In the genomic region with DNA sequence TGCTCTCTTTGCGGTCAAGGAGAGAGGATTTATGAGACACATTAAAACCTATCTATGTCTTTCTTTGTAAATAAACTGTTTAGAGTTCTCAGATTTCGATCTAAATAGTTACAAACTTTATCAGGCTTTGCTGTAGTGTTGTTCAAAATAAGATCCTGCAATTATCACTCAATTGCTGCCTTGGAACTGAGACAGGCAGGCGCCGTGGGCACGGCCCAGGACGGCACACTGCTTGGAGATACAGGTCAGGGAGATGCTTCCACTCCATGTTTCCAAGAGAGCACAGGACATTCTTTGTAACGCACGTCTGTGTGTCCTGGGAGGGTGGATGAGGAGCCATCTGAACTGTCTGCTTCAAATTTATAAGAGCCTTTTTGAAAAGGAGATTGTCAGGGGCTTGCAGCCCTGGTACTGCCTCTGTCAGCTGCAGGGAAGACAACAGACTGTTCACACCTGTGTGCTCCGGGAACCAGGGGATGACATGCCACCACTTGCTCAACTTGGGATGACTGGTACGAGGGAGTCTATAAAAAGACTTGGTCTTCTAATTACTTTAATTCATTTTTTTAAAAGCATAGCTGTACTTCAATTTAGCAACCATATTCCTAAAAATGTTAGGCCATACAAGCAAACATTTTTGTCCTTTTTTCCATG, we compare ENCODE assay signal across 28 cellular contexts.
"Had no signal": no experiment of that assay in that cellular context is flagged by ENCODE, and none has a peak within 500 bp of the region (broad histone marks: within the 10 kb centered on the region; RNA-seq: fewer than 3 reads in every experiment).

No MANE protein-coding gene starts in this region.

- H3K36me3 Mint-ChIP-seq: activated naive CD4-positive, alpha-beta T cell treated with anti-CD3 and anti-CD28 coated beads, Interleukin-2, amount 50 U/mL, for 72 hours; immature natural killer cell; memory B cell had no signal

- ATAC-seq: activated CD8-positive, alpha-beta T cell treated with anti-CD3 and anti-CD28 coated beads for 36 hours; activated naive CD4-positive, alpha-beta T cell treated with anti-CD3 and anti-CD28 coated beads, Interleukin-2, amount 50 U/mL, for 72 hours; activated T-cell treated with anti-CD3 and anti-CD28 coated beads, Interleukin-2, amount 50 U/mL, for 4 hours; activated T-helper 17 cell treated with anti-CD3 and anti-CD28 coated beads, Interleukin-2, amount 50 U/mL, for 72 hours; heart left ventricle; naive thymus-derived CD4-positive, alpha-beta T cell; pancreas; psoas muscle; stimulated activated naive CD8-positive, alpha-beta T cell treated with anti-CD3 and anti-CD28 coated beads, Interleukin-15, Interleukin-2, amounts not matched to agents 100 U/mL and 50 U/mL, for 24 hours had no signal

- H3K4me2 ChIP-seq: smooth muscle cell had no signal

- H3K9me3 ChIP-seq: colonic mucosa, heart left ventricle, pancreas, psoas muscle, sigmoid colon, testis, transverse colon had no signal

- H3K27me3 Mint-ChIP-seq: activated CD8-positive, alpha-beta T cell treated with anti-CD3 and anti-CD28 coated beads for 36 hours; naive thymus-derived CD4-positive, alpha-beta T cell had no signal

- H3K27me3 ChIP-seq: colonic mucosa, heart left ventricle, pancreas, testis, transverse colon had no signal

- DNase-seq: activated CD4-positive, alpha-beta T cell treated with anti-CD3 and anti-CD28 coated beads for 1 hour; activated CD4-positive, alpha-beta T cell treated with anti-CD3 and anti-CD28 coated beads, Interleukin-2, amount 50 U/mL, for 1 hour; activated CD8-positive, alpha-beta T cell treated with anti-CD3 and anti-CD28 coated beads for 36 hours; activated T-cell treated with anti-CD3 and anti-CD28 coated beads, Interleukin-2, amount 50 U/mL, for 4 hours; cerebellar nuclear complex; colonic mucosa; effector memory CD4-positive, alpha-beta T cell; erythroblast; heart left ventricle; hypothalamus; immature natural killer cell; midbrain; naive thymus-derived CD4-positive, alpha-beta T cell; nucleus accumbens; pancreas; psoas muscle; sigmoid colon; stimulated activated CD4-positive, alpha-beta T cell treated with anti-CD3 and anti-CD28 coated beads, Interleukin-15, amount 100 ng/mL, for 24 hours; stimulated activated naive CD8-positive, alpha-beta T cell treated with anti-CD3 and anti-CD28 coated beads, Interleukin-15, Interleukin-2, amounts not matched to agents 100 U/mL and 50 U/mL, for 24 hours; SW 1271; T1000; testis; transverse colon had no signal

- H3K27ac Mint-ChIP-seq: activated CD8-positive, alpha-beta T cell treated with anti-CD3 and anti-CD28 coated beads for 36 hours; activated T-helper 17 cell treated with anti-CD3 and anti-CD28 coated beads, Interleukin-2, amount 50 U/mL, for 72 hours; immature natural killer cell; memory B cell; naive thymus-derived CD4-positive, alpha-beta T cell; T-helper 1 cell treated with Interleukin-12 subunit alpha and Interleukin-12 subunit beta and Interleukin-4 antibody, amounts not matched to agents 30 μg/mL and 1 μg/mL, for 36 hours had no signal

- H3K4me1 ChIP-seq: colonic mucosa, heart left ventricle, psoas muscle, sigmoid colon, testis, transverse colon had no signal

- FAIRE-seq: pancreas had no signal

- H3K4me3 Mint-ChIP-seq: activated CD8-positive, alpha-beta T cell treated with anti-CD3 and anti-CD28 coated beads for 36 hours; activated T-cell treated with anti-CD3 and anti-CD28 coated beads, Interleukin-2, amount 50 U/mL, for 4 hours; activated T-helper 17 cell treated with anti-CD3 and anti-CD28 coated beads, Interleukin-2, amount 50 U/mL, for 72 hours; immature natural killer cell; memory B cell; naive thymus-derived CD4-positive, alpha-beta T cell; T-helper 1 cell treated with Interleukin-12 subunit alpha and Interleukin-12 subunit beta and Interleukin-4 antibody, amounts not matched to agents 30 μg/mL and 1 μg/mL, for 36 hours had no signal

- H3K36me3 ChIP-seq: colonic mucosa, heart left ventricle, pancreas, sigmoid colon, transverse colon had no signal

- H3K4me3 ChIP-seq: colonic mucosa, heart left ventricle, pancreas, psoas muscle, sigmoid colon, smooth muscle cell, testis, transverse colon had no signal

- H3K27ac ChIP-seq: colonic mucosa, heart left ventricle, pancreas, psoas muscle, sigmoid colon, testis, transverse colon had no signal

- H3K9me3 Mint-ChIP-seq: activated CD8-positive, alpha-beta T cell treated with anti-CD3 and anti-CD28 coated beads for 36 hours; activated naive CD4-positive, alpha-beta T cell treated with anti-CD3 and anti-CD28 coated beads, Interleukin-2, amount 50 U/mL, for 72 hours; activated T-cell treated with anti-CD3 and anti-CD28 coated beads, Interleukin-2, amount 50 U/mL, for 4 hours; activated T-helper 17 cell treated with anti-CD3 and anti-CD28 coated beads, Interleukin-2, amount 50 U/mL, for 72 hours; memory B cell; naive thymus-derived CD4-positive, alpha-beta T cell; T-helper 1 cell treated with Interleukin-12 subunit alpha and Interleukin-12 subunit beta and Interleukin-4 antibody, amounts not matched to agents 30 μg/mL and 1 μg/mL, for 36 hours had no signal
